Comparison of ENCODE assay signal across 15 cellular contexts in the genomic region with DNA sequence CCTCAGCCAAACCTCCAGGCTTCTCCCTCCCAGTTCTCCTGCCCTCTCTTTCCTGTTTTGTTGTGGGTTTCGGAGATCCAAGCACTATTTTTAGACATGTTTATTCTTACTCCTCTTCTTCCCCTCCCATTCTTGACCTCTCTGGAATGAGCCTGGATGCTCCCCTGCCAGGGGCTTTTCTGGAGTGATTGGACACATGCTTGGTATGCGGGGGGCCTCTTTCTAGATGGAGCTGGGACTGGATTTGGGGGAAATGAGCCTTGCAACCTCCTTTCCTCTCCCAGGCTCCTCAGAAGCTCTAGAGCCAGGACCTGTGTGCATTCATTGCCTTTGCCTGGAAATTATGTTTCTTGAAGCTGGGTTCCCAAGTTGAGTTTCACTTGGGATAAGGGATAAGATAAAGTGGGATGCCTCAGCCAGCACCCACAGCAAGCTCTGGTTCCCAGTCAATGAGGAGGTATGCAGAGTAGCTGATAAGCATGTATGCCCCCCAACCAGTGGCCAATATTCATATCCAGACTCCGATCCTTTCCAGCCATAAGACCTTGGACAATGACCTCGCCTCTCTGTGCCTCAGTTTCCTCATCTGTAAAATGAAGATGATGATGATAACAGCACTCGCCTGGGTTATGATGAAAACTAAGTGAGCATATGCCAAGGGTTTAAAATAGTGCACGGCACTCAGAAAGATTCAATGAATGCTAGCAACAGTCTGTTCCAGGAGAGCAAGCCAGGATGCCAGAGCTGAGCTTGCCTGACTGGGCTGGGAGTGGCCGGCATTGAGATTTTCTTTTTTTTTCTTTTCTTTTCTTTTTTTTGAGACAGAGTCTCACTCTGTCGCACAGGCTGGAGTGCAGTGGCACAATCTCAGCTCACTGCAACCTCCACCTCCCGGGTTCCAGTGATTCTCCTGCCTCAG.
DNase-seq lines count a peak whose midpoint lies in the region; ATAC-seq and TF ChIP-seq lines count a peak whose summit lies in the region.
"Had no signal": no experiment of that assay in that cellular context is flagged by ENCODE, and none has a peak within 500 bp of the region (broad histone marks: within the 10 kb centered on the region; RNA-seq: fewer than 3 reads in every experiment).

No MANE protein-coding gene starts in this region.

- intact Hi-C loops in Calu3 (cut with micrococcal nuclease; ENCODE audit: unreplicated experiment) (loop anchor here (2.0 to 10.0 kb wide), 4 partner anchors 25 to 421 kb away; no protein-coding TSS in a partner anchor), lower lobe of right lung (cut with DNase I) (no loop called here)
- intact Hi-C loops in activated CD8-positive, alpha-beta T cell treated with anti-CD3 and anti-CD28 coated beads for 36 hours (cut with micrococcal nuclease): loop anchor here (10.0 kb wide), 3 partner anchors 211 to 421 kb away; no protein-coding TSS in a partner anchor

- peak overlapping the region; percentile 43 for H3K27ac Mint-ChIP-seq in Calu3 (ENCODE audit: unreplicated experiment)
- peak overlapping the region; percentile 92 for H3K27ac Mint-ChIP-seq in chondrocyte (ENCODE audit: unreplicated experiment)
- H3K27ac Mint-ChIP-seq in stimulated activated naive B cell treated with anti-CD40 and anti-IgM and Interleukin-4, amounts not matched to agents 10 μg/mL and 1 μg/mL and 100 μg/mL, for 72 hours: peak overlapping the region; percentile 37
- no peak overlapping the region for H3K27ac Mint-ChIP-seq in activated CD8-positive, alpha-beta T cell treated with anti-CD3 and anti-CD28 coated beads for 36 hours
- H3K27ac Mint-ChIP-seq in T-cell: no peak overlapping the region
- H3K27ac Mint-ChIP-seq: activated T-helper 2 cell treated with anti-CD3 and anti-CD28 coated beads, Interferon-gamma antibody, Interleukin-2, Interleukin-4, amounts not matched to agents 10 μg/mL and 5 μg/mL and 100 μg/mL, durations not matched to agents 14 hours and 24 hours and 36 hours had no signal

- TF ChIP-seq CTCF in Calu3 (IDR thresholded peaks at IDR 0.05; ENCODE audit: unreplicated experiment): no peak
- TF ChIP-seq CTCF in chondrocyte (IDR thresholded peaks at IDR 0.05): no peak
- TF ChIP-seq CTCF in lower lobe of right lung (IDR thresholded peaks at IDR 0.05): no peak
- no peak for TF ChIP-seq CTCF in activated CD8-positive, alpha-beta T cell treated with anti-CD3 and anti-CD28 coated beads for 36 hours (IDR thresholded peaks at IDR 0.05)

- no peaks in the 10 kb centered on the region for H3K27me3 ChIP-seq in lower lobe of right lung (ENCODE audit: low read depth)
- H3K27me3 ChIP-seq: ovary had no signal

- DNase-seq in Calu3 (no peak), chondrocyte (ENCODE audit: low spot score) (no peak), lower lobe of right lung (no peak), T-cell (no peak)
- no peak for DNase-seq in stimulated activated naive B cell treated with anti-CD40 and anti-IgM and Interleukin-4, amounts not matched to agents 10 μg/mL and 1 μg/mL and 100 μg/mL, for 72 hours
- no peak for DNase-seq in activated CD8-positive, alpha-beta T cell treated with anti-CD3 and anti-CD28 coated beads for 36 hours
- no peak for DNase-seq in activated CD4-positive, CD25-positive, alpha-beta regulatory T cell treated with anti-CD3 and anti-CD28 coated beads, Interleukin-2, amount 50 U/mL, for 72 hours
- DNase-seq: activated CD4-positive, alpha-beta T cell treated with anti-CD3 and anti-CD28 coated beads for 1 hour; central memory CD4-positive, alpha-beta T cell; NCI-H1105; NCI-H748 treated with DMSO at 0.1 percent for 48 hours; stimulated activated CD4-positive, alpha-beta T cell treated with anti-CD3 and anti-CD28 coated beads, Interleukin-4, amount 100 ng/mL, for 4 hours had no signal

- peaks cover 15% of the 10 kb centered on the region for H3K36me3 Mint-ChIP-seq in Calu3 (ENCODE audit: insufficient read depth, unreplicated experiment)
- no peaks in the 10 kb centered on the region for H3K36me3 Mint-ChIP-seq in chondrocyte (ENCODE audit: low read depth)
- peaks cover 3 to 13% of the 10 kb centered on the region in 2 donors for H3K36me3 Mint-ChIP-seq in stimulated activated naive B cell treated with anti-CD40 and anti-IgM and Interleukin-4, amounts not matched to agents 10 μg/mL and 1 μg/mL and 100 μg/mL, for 72 hours
- H3K36me3 Mint-ChIP-seq in activated CD8-positive, alpha-beta T cell treated with anti-CD3 and anti-CD28 coated beads for 36 hours (ENCODE audit: low read depth): peaks cover 11% of the 10 kb centered on the region
- no peaks in the 10 kb centered on the region for H3K36me3 Mint-ChIP-seq in T-cell

- H3K4me3 Mint-ChIP-seq in Calu3 (ENCODE audit: low read depth, unreplicated experiment) (no peak overlapping the region), chondrocyte (ENCODE audit: unreplicated experiment) (no peak overlapping the region), T-cell (no peak overlapping the region)
- peak overlapping the region in 1 of 2 donors; percentile 31 for H3K4me3 Mint-ChIP-seq in stimulated activated naive B cell treated with anti-CD40 and anti-IgM and Interleukin-4, amounts not matched to agents 10 μg/mL and 1 μg/mL and 100 μg/mL, for 72 hours
- H3K4me3 Mint-ChIP-seq in activated CD8-positive, alpha-beta T cell treated with anti-CD3 and anti-CD28 coated beads for 36 hours: no peak overlapping the region

- H3K4me1 Mint-ChIP-seq in Calu3 (ENCODE audit: low read depth, unreplicated experiment) (peaks cover 46% of the 10 kb centered on the region), chondrocyte (ENCODE audit: low read depth) (peaks cover 80% of the 10 kb centered on the region), T-cell (peaks cover 9 to 17% (median 11%) of the 10 kb centered on the region in 3 donors)
- H3K4me1 Mint-ChIP-seq in stimulated activated naive B cell treated with anti-CD40 and anti-IgM and Interleukin-4, amounts not matched to agents 10 μg/mL and 1 μg/mL and 100 μg/mL, for 72 hours: peaks cover 31 to 60% of the 10 kb centered on the region in 2 donors
- H3K4me1 Mint-ChIP-seq in activated CD8-positive, alpha-beta T cell treated with anti-CD3 and anti-CD28 coated beads for 36 hours (ENCODE audit: low read depth): peaks cover 34% of the 10 kb centered on the region

- H3K4me1 ChIP-seq in lower lobe of right lung: peaks cover 28% of the 10 kb centered on the region

- H3K9me3 ChIP-seq in lower lobe of right lung: peaks cover 9% of the 10 kb centered on the region
- H3K9me3 ChIP-seq: ovary had no signal

- POLR2A ChIA-PET in activated CD8-positive, alpha-beta T cell treated with anti-CD3 and anti-CD28 coated beads for 36 hours (lab: Charles Lee): no interaction called here
- POLR2A ChIA-PET in T-cell (lab: Charles Lee): no interaction called here

- H3K27me3 Mint-ChIP-seq in Calu3 (ENCODE audit: unreplicated experiment) (no peaks in the 10 kb centered on the region), chondrocyte (ENCODE audit: low read depth) (no peaks in the 10 kb centered on the region), T-cell (peaks cover 0 to 6% of the 10 kb centered on the region in 2 donors)
- peaks cover 3% of the 10 kb centered on the region in 2 donors for H3K27me3 Mint-ChIP-seq in stimulated activated naive B cell treated with anti-CD40 and anti-IgM and Interleukin-4, amounts not matched to agents 10 μg/mL and 1 μg/mL and 100 μg/mL, for 72 hours
- peaks cover 6% of the 10 kb centered on the region for H3K27me3 Mint-ChIP-seq in activated CD8-positive, alpha-beta T cell treated with anti-CD3 and anti-CD28 coated beads for 36 hours

- no peaks in the 10 kb centered on the region for H3K36me3 ChIP-seq in lower lobe of right lung
- H3K36me3 ChIP-seq: ovary had no signal

- ATAC-seq in lower lobe of right lung (no peak), GM21825 (IDR thresholded peaks at IDR 0.05; ENCODE audit: unreplicated experiment) (no peak), T-cell (replicated peaks in 1 of 4) (no peak)
- no peak for ATAC-seq in stimulated activated naive B cell treated with anti-CD40 and anti-IgM and Interleukin-4, amounts not matched to agents 10 μg/mL and 1 μg/mL and 100 μg/mL, for 72 hours (replicated peaks)
- ATAC-seq in activated CD8-positive, alpha-beta T cell treated with anti-CD3 and anti-CD28 coated beads for 36 hours: no peak

- H3K27ac ChIP-seq in lower lobe of right lung: peak overlapping the region; percentile 62

- H3K9me3 Mint-ChIP-seq in Calu3 (ENCODE audit: low read depth, unreplicated experiment) (peaks cover 5% of the 10 kb centered on the region), chondrocyte (ENCODE audit: low read depth) (peaks cover 8% of the 10 kb centered on the region), T-cell (peaks cover 5 to 15% (median 6%) of the 10 kb centered on the region in 3 donors)
- H3K9me3 Mint-ChIP-seq in stimulated activated naive B cell treated with anti-CD40 and anti-IgM and Interleukin-4, amounts not matched to agents 10 μg/mL and 1 μg/mL and 100 μg/mL, for 72 hours: peaks cover 8 to 10% of the 10 kb centered on the region in 2 donors
- peaks cover 33% of the 10 kb centered on the region for H3K9me3 Mint-ChIP-seq in activated CD8-positive, alpha-beta T cell treated with anti-CD3 and anti-CD28 coated beads for 36 hours

- no peak overlapping the region for H3K4me3 ChIP-seq in lower lobe of right lung
- H3K4me3 ChIP-seq: ovary had no signal

- CTCF ChIA-PET in Calu3 (lab: Charles Lee) (no interaction called here), T-cell (lab: Charles Lee) (interaction anchor here (0.6 to 2.8 kb wide), 9 partner anchors 10 to 730 kb away, joined by 3 to 10 read pairs (median 4); no protein-coding TSS in a partner anchor)
- CTCF ChIA-PET in activated CD8-positive, alpha-beta T cell treated with anti-CD3 and anti-CD28 coated beads for 36 hours (lab: Charles Lee): interaction anchor here (0.7 to 3.7 kb wide), 30 partner anchors 8 to 729 kb away, joined by 3 to 29 read pairs (median 4); no protein-coding TSS in a partner anchor

- BruUV-seq in Calu3 (replicated peaks; lab: Mats Ljungman, UMichigan): no TSS peak

Comparison
In these comparisons a context has a peak if more than half of its experiments do, and no peak if none do; other contexts are left out.
1. H3K27ac Mint-ChIP-seq: peak in Calu3 (single experiment), chondrocyte (single experiment) and stimulated activated naive B cell treated with anti-CD40 and anti-IgM and Interleukin-4, amounts not matched to agents 10 μg/mL and 1 μg/mL and 100 μg/mL, for 72 hours (single experiment); none in activated CD8-positive, alpha-beta T cell treated with anti-CD3 and anti-CD28 coated beads for 36 hours (single experiment) and T-cell (0 of 2).